1 cellular context compared by ENCODE assay signal in the genomic region with DNA sequence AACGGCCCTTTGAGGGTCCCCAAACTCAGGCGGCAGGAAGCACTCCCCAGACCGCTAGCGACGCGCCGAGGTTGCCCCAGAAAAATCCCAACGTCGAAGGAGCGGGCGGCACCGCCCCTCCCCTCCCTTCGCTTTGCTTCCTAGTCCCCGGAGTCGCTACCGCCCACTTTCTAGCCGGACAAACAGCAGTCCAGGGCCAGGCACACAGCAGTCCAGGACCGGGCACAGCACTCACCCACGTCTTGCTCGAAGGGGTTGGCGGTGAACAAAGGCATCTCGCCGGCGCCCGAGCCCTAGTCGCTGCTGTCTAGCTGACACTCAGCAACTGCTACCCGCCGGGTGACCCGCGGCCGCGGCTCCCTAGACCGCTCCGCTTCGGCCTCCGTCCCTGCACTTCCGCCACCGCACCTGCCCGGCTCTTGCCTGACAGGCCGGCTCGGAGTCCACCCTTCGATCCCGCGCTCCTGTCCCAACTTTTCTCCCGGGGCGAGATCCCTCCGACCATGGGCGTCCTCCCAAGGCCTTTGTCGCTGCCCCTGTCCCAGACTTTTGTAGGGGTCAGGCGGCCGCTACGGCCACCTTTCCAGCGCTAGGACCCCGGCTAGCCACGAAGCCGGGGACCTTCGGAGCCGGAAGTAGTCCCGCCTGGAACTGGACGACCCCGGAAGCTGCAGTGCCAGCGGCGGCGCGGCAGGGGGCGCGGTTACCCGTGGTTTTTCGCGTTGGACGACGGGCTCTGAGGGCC.
TF ChIP-seq lines count a peak whose summit lies in the region.

A gene (minus strand): TSS at position 396 of the 745 bp plus-strand sequence. CDS start 121 bp downstream, at position 275.

TF ChIP-seq in GM12878, 131 proteins besides CTCF, POLR2A, EP300 and RAD21 (continued from another document and continues in another):
- TF ChIP-seq, protein P1, sequence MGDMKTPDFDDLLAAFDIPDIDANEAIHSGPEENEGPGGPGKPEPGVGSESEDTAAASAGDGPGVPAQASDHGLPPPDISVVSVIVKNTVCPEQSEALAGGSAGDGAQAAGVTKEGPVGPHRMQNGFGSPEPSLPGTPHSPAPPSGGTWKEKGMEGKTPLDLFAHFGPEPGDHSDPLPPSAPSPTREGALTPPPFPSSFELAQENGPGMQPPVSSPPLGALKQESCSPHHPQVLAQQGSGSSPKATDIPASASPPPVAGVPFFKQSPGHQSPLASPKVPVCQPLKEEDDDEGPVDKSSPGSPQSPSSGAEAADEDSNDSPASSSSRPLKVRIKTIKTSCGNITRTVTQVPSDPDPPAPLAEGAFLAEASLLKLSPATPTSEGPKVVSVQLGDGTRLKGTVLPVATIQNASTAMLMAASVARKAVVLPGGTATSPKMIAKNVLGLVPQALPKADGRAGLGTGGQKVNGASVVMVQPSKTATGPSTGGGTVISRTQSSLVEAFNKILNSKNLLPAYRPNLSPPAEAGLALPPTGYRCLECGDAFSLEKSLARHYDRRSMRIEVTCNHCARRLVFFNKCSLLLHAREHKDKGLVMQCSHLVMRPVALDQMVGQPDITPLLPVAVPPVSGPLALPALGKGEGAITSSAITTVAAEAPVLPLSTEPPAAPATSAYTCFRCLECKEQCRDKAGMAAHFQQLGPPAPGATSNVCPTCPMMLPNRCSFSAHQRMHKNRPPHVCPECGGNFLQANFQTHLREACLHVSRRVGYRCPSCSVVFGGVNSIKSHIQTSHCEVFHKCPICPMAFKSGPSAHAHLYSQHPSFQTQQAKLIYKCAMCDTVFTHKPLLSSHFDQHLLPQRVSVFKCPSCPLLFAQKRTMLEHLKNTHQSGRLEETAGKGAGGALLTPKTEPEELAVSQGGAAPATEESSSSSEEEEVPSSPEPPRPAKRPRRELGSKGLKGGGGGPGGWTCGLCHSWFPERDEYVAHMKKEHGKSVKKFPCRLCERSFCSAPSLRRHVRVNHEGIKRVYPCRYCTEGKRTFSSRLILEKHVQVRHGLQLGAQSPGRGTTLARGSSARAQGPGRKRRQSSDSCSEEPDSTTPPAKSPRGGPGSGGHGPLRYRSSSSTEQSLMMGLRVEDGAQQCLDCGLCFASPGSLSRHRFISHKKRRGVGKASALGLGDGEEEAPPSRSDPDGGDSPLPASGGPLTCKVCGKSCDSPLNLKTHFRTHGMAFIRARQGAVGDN (IDR thresholded peaks at IDR 0.05): no peak; the same call in 1 of the 2 replicates
- TF ChIP-seq, protein P2, sequence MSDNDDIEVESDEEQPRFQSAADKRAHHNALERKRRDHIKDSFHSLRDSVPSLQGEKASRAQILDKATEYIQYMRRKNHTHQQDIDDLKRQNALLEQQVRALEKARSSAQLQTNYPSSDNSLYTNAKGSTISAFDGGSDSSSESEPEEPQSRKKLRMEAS (IDR thresholded peaks at IDR 0.05; ENCODE audit: low read depth, low read length): no peak; the same call in none of the 2 replicates
- TF ChIP-seq, protein P3, sequence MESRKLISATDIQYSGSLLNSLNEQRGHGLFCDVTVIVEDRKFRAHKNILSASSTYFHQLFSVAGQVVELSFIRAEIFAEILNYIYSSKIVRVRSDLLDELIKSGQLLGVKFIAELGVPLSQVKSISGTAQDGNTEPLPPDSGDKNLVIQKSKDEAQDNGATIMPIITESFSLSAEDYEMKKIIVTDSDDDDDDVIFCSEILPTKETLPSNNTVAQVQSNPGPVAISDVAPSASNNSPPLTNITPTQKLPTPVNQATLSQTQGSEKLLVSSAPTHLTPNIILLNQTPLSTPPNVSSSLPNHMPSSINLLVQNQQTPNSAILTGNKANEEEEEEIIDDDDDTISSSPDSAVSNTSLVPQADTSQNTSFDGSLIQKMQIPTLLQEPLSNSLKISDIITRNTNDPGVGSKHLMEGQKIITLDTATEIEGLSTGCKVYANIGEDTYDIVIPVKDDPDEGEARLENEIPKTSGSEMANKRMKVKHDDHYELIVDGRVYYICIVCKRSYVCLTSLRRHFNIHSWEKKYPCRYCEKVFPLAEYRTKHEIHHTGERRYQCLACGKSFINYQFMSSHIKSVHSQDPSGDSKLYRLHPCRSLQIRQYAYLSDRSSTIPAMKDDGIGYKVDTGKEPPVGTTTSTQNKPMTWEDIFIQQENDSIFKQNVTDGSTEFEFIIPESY (IDR thresholded peaks at IDR 0.05): peak; percentile 89
- peak; percentile 69; the same call in 1 of the 2 replicates for TF ChIP-seq TCF3 (IDR thresholded peaks at IDR 0.05; ENCODE audit: borderline replicate concordance, insufficient read depth, low read depth, low read length)
- TF ChIP-seq, protein P4, sequence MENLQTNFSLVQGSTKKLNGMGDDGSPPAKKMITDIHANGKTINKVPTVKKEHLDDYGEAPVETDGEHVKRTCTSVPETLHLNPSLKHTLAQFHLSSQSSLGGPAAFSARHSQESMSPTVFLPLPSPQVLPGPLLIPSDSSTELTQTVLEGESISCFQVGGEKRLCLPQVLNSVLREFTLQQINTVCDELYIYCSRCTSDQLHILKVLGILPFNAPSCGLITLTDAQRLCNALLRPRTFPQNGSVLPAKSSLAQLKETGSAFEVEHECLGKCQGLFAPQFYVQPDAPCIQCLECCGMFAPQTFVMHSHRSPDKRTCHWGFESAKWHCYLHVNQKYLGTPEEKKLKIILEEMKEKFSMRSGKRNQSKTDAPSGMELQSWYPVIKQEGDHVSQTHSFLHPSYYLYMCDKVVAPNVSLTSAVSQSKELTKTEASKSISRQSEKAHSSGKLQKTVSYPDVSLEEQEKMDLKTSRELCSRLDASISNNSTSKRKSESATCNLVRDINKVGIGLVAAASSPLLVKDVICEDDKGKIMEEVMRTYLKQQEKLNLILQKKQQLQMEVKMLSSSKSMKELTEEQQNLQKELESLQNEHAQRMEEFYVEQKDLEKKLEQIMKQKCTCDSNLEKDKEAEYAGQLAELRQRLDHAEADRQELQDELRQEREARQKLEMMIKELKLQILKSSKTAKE (IDR thresholded peaks at IDR 0.05; ENCODE audit: low read depth, poor library complexity, severe bottlenecking): peak; percentile 30
- TF ChIP-seq, protein P5, sequence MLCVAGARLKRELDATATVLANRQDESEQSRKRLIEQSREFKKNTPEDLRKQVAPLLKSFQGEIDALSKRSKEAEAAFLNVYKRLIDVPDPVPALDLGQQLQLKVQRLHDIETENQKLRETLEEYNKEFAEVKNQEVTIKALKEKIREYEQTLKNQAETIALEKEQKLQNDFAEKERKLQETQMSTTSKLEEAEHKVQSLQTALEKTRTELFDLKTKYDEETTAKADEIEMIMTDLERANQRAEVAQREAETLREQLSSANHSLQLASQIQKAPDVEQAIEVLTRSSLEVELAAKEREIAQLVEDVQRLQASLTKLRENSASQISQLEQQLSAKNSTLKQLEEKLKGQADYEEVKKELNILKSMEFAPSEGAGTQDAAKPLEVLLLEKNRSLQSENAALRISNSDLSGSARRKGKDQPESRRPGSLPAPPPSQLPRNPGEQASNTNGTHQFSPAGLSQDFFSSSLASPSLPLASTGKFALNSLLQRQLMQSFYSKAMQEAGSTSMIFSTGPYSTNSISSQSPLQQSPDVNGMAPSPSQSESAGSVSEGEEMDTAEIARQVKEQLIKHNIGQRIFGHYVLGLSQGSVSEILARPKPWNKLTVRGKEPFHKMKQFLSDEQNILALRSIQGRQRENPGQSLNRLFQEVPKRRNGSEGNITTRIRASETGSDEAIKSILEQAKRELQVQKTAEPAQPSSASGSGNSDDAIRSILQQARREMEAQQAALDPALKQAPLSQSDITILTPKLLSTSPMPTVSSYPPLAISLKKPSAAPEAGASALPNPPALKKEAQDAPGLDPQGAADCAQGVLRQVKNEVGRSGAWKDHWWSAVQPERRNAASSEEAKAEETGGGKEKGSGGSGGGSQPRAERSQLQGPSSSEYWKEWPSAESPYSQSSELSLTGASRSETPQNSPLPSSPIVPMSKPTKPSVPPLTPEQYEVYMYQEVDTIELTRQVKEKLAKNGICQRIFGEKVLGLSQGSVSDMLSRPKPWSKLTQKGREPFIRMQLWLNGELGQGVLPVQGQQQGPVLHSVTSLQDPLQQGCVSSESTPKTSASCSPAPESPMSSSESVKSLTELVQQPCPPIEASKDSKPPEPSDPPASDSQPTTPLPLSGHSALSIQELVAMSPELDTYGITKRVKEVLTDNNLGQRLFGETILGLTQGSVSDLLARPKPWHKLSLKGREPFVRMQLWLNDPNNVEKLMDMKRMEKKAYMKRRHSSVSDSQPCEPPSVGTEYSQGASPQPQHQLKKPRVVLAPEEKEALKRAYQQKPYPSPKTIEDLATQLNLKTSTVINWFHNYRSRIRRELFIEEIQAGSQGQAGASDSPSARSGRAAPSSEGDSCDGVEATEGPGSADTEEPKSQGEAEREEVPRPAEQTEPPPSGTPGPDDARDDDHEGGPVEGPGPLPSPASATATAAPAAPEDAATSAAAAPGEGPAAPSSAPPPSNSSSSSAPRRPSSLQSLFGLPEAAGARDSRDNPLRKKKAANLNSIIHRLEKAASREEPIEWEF (IDR thresholded peaks at IDR 0.05; ENCODE audit: insufficient replicate concordance, low read depth, low read length): no peak
- 0 out of 2 replicates have a peak, but pooled peaks have one; percentile 25 for TF ChIP-seq JUND (IDR thresholded peaks at IDR 0.05; ENCODE audit: low read depth, low read length)
- TF ChIP-seq NRF1 (conservative IDR thresholded peaks at IDR 0.05; ENCODE audit: low read depth, low read length): no peak
- TF ChIP-seq SUZ12 (IDR thresholded peaks at IDR 0.05; ENCODE audit: unreplicated experiment): no peak
- peak; percentile 69 for TF ChIP-seq RELA (IDR thresholded peaks at IDR 0.05; ENCODE audit: borderline replicate concordance, partially characterized antibody)
- peak; percentile 70 for TF ChIP-seq GATAD2B (conservative IDR thresholded peaks at IDR 0.05; ENCODE audit: low read depth)
- no peak for TF ChIP-seq BACH1 (IDR thresholded peaks at IDR 0.05; ENCODE audit: borderline replicate concordance)
- peak; percentile 88 for TF ChIP-seq NR2C1 (IDR thresholded peaks at IDR 0.05)
- TF ChIP-seq NR2C2 (IDR thresholded peaks at IDR 0.05; ENCODE audit: borderline replicate concordance, control insufficient read depth, insufficient read length, low read depth): no peak
- no peak for TF ChIP-seq TCF7 (IDR thresholded peaks at IDR 0.05; ENCODE audit: borderline replicate concordance)
- no peak for TF ChIP-seq KAT2A (conservative IDR thresholded peaks at IDR 0.05; ENCODE audit: control insufficient read depth, low read depth, low read length)
- TF ChIP-seq CBX5 (IDR thresholded peaks at IDR 0.05; ENCODE audit: low read depth): 0 out of 2 replicates have a peak, but pooled peaks have one; percentile 79
- TF ChIP-seq, protein P6, sequence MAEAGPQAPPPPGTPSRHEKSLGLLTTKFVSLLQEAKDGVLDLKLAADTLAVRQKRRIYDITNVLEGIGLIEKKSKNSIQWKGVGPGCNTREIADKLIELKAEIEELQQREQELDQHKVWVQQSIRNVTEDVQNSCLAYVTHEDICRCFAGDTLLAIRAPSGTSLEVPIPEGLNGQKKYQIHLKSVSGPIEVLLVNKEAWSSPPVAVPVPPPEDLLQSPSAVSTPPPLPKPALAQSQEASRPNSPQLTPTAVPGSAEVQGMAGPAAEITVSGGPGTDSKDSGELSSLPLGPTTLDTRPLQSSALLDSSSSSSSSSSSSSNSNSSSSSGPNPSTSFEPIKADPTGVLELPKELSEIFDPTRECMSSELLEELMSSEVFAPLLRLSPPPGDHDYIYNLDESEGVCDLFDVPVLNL (IDR thresholded peaks at IDR 0.05; ENCODE audit: low read depth, low read length): no peak
- no peak for TF ChIP-seq CHD1 (IDR thresholded peaks at IDR 0.05; ENCODE audit: low read depth, low read length)
- peak; percentile 43; the same call in 1 of the 2 replicates for TF ChIP-seq ASH2L (IDR thresholded peaks at IDR 0.05; ENCODE audit: borderline replicate concordance, low read depth)
- TF ChIP-seq ZNF384 (IDR thresholded peaks at IDR 0.05; ENCODE audit: borderline replicate concordance, low read depth, low read length): no peak
- peak; percentile 76 for TF ChIP-seq HDAC6 (IDR thresholded peaks at IDR 0.05; ENCODE audit: unreplicated experiment)
- TF ChIP-seq RAD51 (IDR thresholded peaks at IDR 0.05): no peak
- TF ChIP-seq, protein P7, sequence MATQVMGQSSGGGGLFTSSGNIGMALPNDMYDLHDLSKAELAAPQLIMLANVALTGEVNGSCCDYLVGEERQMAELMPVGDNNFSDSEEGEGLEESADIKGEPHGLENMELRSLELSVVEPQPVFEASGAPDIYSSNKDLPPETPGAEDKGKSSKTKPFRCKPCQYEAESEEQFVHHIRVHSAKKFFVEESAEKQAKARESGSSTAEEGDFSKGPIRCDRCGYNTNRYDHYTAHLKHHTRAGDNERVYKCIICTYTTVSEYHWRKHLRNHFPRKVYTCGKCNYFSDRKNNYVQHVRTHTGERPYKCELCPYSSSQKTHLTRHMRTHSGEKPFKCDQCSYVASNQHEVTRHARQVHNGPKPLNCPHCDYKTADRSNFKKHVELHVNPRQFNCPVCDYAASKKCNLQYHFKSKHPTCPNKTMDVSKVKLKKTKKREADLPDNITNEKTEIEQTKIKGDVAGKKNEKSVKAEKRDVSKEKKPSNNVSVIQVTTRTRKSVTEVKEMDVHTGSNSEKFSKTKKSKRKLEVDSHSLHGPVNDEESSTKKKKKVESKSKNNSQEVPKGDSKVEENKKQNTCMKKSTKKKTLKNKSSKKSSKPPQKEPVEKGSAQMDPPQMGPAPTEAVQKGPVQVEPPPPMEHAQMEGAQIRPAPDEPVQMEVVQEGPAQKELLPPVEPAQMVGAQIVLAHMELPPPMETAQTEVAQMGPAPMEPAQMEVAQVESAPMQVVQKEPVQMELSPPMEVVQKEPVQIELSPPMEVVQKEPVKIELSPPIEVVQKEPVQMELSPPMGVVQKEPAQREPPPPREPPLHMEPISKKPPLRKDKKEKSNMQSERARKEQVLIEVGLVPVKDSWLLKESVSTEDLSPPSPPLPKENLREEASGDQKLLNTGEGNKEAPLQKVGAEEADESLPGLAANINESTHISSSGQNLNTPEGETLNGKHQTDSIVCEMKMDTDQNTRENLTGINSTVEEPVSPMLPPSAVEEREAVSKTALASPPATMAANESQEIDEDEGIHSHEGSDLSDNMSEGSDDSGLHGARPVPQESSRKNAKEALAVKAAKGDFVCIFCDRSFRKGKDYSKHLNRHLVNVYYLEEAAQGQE (IDR thresholded peaks at IDR 0.05; ENCODE audit: low read depth, low read length): no peak
- TF ChIP-seq MEF2B (IDR thresholded peaks at IDR 0.05; ENCODE audit: partially characterized antibody, poor library complexity, severe bottlenecking): peak; percentile 18
- 0 out of 2 replicates have a peak, but pooled peaks have one; percentile 16 for TF ChIP-seq PAX5 (IDR thresholded peaks at IDR 0.05; ENCODE audit: borderline replicate concordance, low read depth, low read length)
- no peak; the same call in 1 of the 2 replicates for TF ChIP-seq IRF4 (IDR thresholded peaks at IDR 0.05; ENCODE audit: low read depth, low read length)
- no peak for TF ChIP-seq CHD4 (IDR thresholded peaks at IDR 0.05)
- TF ChIP-seq MTA3 (IDR thresholded peaks at IDR 0.05; ENCODE audit: borderline replicate concordance, low read length): no peak
- no peak for TF ChIP-seq SUPT20H (IDR thresholded peaks at IDR 0.05; ENCODE audit: borderline replicate concordance, control insufficient read depth, low read depth, low read length)
- TF ChIP-seq EGR1 (IDR thresholded peaks at IDR 0.05; ENCODE audit: borderline replicate concordance in 1 of 2, low read depth in 2 of 2, low read length in 2 of 2): 0 out of 3 replicates have a peak, but pooled peaks of 1 of the 2 experiments have one; percentile 8
- TF ChIP-seq MTA2 (IDR thresholded peaks at IDR 0.05; ENCODE audit: low read depth): peak; percentile 44; the same call in 1 of the 2 replicates
- no peak for TF ChIP-seq YBX1 (IDR thresholded peaks at IDR 0.05)
- TF ChIP-seq HDGF (IDR thresholded peaks at IDR 0.05): peak; percentile 61
